Comparison of ENCODE assay signal across 1 cellular context in the genomic region with DNA sequence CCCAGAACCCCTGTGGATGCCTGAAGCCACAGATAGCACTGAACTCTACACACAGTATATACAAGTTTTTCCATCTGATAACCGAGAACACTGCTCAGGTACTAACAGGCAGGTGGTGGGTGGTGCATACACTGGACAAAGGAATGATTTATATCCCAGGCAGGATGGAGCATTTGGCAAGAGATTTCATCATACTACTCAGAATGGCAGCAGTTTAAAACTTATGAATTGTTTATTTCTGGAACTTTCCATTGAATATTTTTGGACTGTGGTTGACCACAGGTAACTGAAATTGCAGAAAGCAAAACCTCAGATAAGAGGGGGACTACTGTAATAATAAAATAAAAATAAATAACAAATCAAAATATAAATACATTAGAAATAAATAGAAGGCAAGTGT.
TF ChIP-seq lines count a peak whose summit lies in the region.

No MANE protein-coding gene starts in this region.

TF ChIP-seq in GM12878, 131 proteins besides CTCF, POLR2A, EP300 and RAD21 (continued from another document):
- TF ChIP-seq STAT1 (conservative IDR thresholded peaks at IDR 0.05) (no peak), RBBP5 (conservative IDR thresholded peaks at IDR 0.05) (no peak), NR2C1 (IDR thresholded peaks at IDR 0.05) (no peak), ATF7 (IDR thresholded peaks at IDR 0.05; ENCODE audit: low read depth) (peak; percentile 23; the same call in 1 of the 2 replicates), MYB (IDR thresholded peaks at IDR 0.05; ENCODE audit: borderline replicate concordance, low read depth, low read length) (peak; percentile 46; the same call in 1 of the 2 replicates), CEBPZ (IDR thresholded peaks at IDR 0.05; ENCODE audit: low read depth, low read length) (no peak), SREBF1 (IDR thresholded peaks at IDR 0.05; ENCODE audit: low read length) (no peak), CBFB (IDR thresholded peaks at IDR 0.05; ENCODE audit: low read depth) (peak; percentile 58; the same call in 1 of the 2 replicates), CREB1 (IDR thresholded peaks at IDR 0.05; ENCODE audit: low read depth) (no peak), IKZF1 (conservative IDR thresholded peaks at IDR 0.05) (peak; percentile 39; the same call in 1 of the 2 replicates), CHD4 (IDR thresholded peaks at IDR 0.05) (no peak), MTA2 (IDR thresholded peaks at IDR 0.05; ENCODE audit: low read depth) (peak; percentile 31; the same call in 1 of the 2 replicates), EZH2 (IDR thresholded peaks at IDR 0.05; ENCODE audit: borderline replicate concordance, control insufficient read depth, low read depth, low read length) (no peak)
- TF ChIP-seq, protein P1, sequence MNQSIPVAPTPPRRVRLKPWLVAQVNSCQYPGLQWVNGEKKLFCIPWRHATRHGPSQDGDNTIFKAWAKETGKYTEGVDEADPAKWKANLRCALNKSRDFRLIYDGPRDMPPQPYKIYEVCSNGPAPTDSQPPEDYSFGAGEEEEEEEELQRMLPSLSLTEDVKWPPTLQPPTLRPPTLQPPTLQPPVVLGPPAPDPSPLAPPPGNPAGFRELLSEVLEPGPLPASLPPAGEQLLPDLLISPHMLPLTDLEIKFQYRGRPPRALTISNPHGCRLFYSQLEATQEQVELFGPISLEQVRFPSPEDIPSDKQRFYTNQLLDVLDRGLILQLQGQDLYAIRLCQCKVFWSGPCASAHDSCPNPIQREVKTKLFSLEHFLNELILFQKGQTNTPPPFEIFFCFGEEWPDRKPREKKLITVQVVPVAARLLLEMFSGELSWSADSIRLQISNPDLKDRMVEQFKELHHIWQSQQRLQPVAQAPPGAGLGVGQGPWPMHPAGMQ (IDR thresholded peaks at IDR 0.05; ENCODE audit: borderline replicate concordance): no peak
